ENCODE assay signal across 21 cellular contexts in the genomic region with DNA sequence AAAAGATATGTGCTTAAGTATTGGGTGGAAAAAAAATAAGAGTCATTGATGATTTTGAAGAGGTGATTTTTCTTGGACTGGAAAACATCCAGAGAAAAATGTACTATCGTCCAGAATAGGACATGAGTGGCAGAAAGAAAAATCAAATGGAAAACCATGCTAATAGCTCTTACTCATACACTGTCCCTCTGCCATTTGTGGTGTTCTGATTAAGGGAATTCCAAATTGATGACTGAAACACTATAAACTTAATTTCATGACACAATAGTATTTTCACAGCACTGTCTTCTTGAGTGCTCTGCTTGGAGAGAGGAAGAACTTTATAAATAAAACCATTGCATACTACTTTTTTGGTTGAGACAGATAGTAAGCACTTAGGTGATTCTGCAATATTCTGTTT.
DNase-seq lines count a peak whose midpoint lies in the region; ATAC-seq and TF ChIP-seq lines count a peak whose summit lies in the region.
"Had no signal": no experiment of that assay in that cellular context is flagged by ENCODE, and none has a peak within 500 bp of the region (broad histone marks: within the 10 kb centered on the region; RNA-seq: fewer than 3 reads in every experiment).

No MANE protein-coding gene starts in this region.

- no peaks in the 10 kb centered on the region for H3K27me3 ChIP-seq in right atrium auricular region
- H3K27me3 ChIP-seq: adrenal gland had no signal

- H3K4me3 ChIP-seq in right atrium auricular region: no peak overlapping the region
- no peak overlapping the region for H3K4me3 ChIP-seq in fibroblast of villous mesenchyme (ENCODE audit: low read depth, low read length)
- H3K4me3 ChIP-seq: adrenal gland had no signal

- TF ChIP-seq CTCF in right atrium auricular region (IDR thresholded peaks at IDR 0.05) (no peak), fibroblast of villous mesenchyme (IDR thresholded peaks at IDR 0.05; ENCODE audit: insufficient read depth, low read depth, low read length) (no peak)

- H3K27ac ChIP-seq in right atrium auricular region: peak overlapping the region in 1 of 2 donors; percentile 49
- H3K27ac ChIP-seq: adrenal gland, WERI-Rb-1 had no signal

- H3K9me3 Mint-ChIP-seq in activated T-helper 1 cell treated with anti-CD3 and anti-CD28 coated beads, Interleukin-12 subunit alpha, Interleukin-12 subunit beta, Interleukin-2, Interleukin-4 antibody, amounts not matched to agents 30 ng/mL and 10 ng/mL and 1 ng/mL, durations not matched to agents 14 hours and 24 hours and 36 hours: peaks cover 6% of the 10 kb centered on the region
- peaks cover 2% of the 10 kb centered on the region for H3K9me3 Mint-ChIP-seq in stimulated activated effector memory CD8-positive, alpha-beta T cell treated with anti-CD3 and anti-CD28 coated beads, Interleukin-12 subunit alpha, Interleukin-12 subunit beta, amount 100 ng/mL, for 72 hours

- no peaks in the 10 kb centered on the region for H3K27me3 Mint-ChIP-seq in activated T-helper 1 cell treated with anti-CD3 and anti-CD28 coated beads, Interleukin-12 subunit alpha, Interleukin-12 subunit beta, Interleukin-2, Interleukin-4 antibody, amounts not matched to agents 30 ng/mL and 10 ng/mL and 1 ng/mL, durations not matched to agents 14 hours and 24 hours and 36 hours (ENCODE audit: insufficient read depth)

- intact Hi-C loops in Right ventricle myocardium superior (cut with DNase I): no loop called here
- intact Hi-C loops in activated T-helper 1 cell treated with anti-CD3 and anti-CD28 coated beads, Interleukin-12 subunit alpha, Interleukin-12 subunit beta, Interleukin-2, Interleukin-4 antibody, amounts not matched to agents 30 ng/mL and 10 ng/mL and 1 ng/mL, durations not matched to agents 14 hours and 24 hours and 36 hours (cut with micrococcal nuclease): no loop called here

- peak overlapping the region; percentile 70 for H3K27ac Mint-ChIP-seq in activated T-helper 1 cell treated with anti-CD3 and anti-CD28 coated beads, Interleukin-12 subunit alpha, Interleukin-12 subunit beta, Interleukin-2, Interleukin-4 antibody, amounts not matched to agents 30 ng/mL and 10 ng/mL and 1 ng/mL, durations not matched to agents 14 hours and 24 hours and 36 hours
- peak overlapping the region; percentile 46 for H3K27ac Mint-ChIP-seq in stimulated activated effector memory CD8-positive, alpha-beta T cell treated with anti-CD3 and anti-CD28 coated beads, Interleukin-12 subunit alpha, Interleukin-12 subunit beta, amount 100 ng/mL, for 72 hours

- H3K4me3 Mint-ChIP-seq in activated T-helper 1 cell treated with anti-CD3 and anti-CD28 coated beads, Interleukin-12 subunit alpha, Interleukin-12 subunit beta, Interleukin-2, Interleukin-4 antibody, amounts not matched to agents 30 ng/mL and 10 ng/mL and 1 ng/mL, durations not matched to agents 14 hours and 24 hours and 36 hours: no peak overlapping the region
- no peak overlapping the region for H3K4me3 Mint-ChIP-seq in stimulated activated effector memory CD8-positive, alpha-beta T cell treated with anti-CD3 and anti-CD28 coated beads, Interleukin-12 subunit alpha, Interleukin-12 subunit beta, amount 100 ng/mL, for 72 hours

- H3K36me3 Mint-ChIP-seq in activated T-helper 1 cell treated with anti-CD3 and anti-CD28 coated beads, Interleukin-12 subunit alpha, Interleukin-12 subunit beta, Interleukin-2, Interleukin-4 antibody, amounts not matched to agents 30 ng/mL and 10 ng/mL and 1 ng/mL, durations not matched to agents 14 hours and 24 hours and 36 hours (ENCODE audit: low read depth): peaks cover 46% of the 10 kb centered on the region
- H3K36me3 Mint-ChIP-seq in stimulated activated effector memory CD8-positive, alpha-beta T cell treated with anti-CD3 and anti-CD28 coated beads, Interleukin-12 subunit alpha, Interleukin-12 subunit beta, amount 100 ng/mL, for 72 hours: peaks cover 61% of the 10 kb centered on the region

- H3K36me3 ChIP-seq in right atrium auricular region: no peaks in the 10 kb centered on the region
- H3K36me3 ChIP-seq: adrenal gland, WERI-Rb-1 had no signal

- H3K4me1 Mint-ChIP-seq in activated T-helper 1 cell treated with anti-CD3 and anti-CD28 coated beads, Interleukin-12 subunit alpha, Interleukin-12 subunit beta, Interleukin-2, Interleukin-4 antibody, amounts not matched to agents 30 ng/mL and 10 ng/mL and 1 ng/mL, durations not matched to agents 14 hours and 24 hours and 36 hours (ENCODE audit: low read depth): peaks cover 44% of the 10 kb centered on the region
- H3K4me1 Mint-ChIP-seq in stimulated activated effector memory CD8-positive, alpha-beta T cell treated with anti-CD3 and anti-CD28 coated beads, Interleukin-12 subunit alpha, Interleukin-12 subunit beta, amount 100 ng/mL, for 72 hours: peaks cover 16% of the 10 kb centered on the region

- no peak for DNase-seq in Right ventricle myocardium superior
- DNase-seq in right atrium auricular region (ENCODE audit: low spot score): no peak
- DNase-seq in activated T-helper 1 cell treated with anti-CD3 and anti-CD28 coated beads, Interleukin-12 subunit alpha, Interleukin-12 subunit beta, Interleukin-2, Interleukin-4 antibody, amounts not matched to agents 30 ng/mL and 10 ng/mL and 1 ng/mL, durations not matched to agents 14 hours and 24 hours and 36 hours (ENCODE audit: low spot score): no peak
- peak; percentile 10 for DNase-seq in fibroblast of villous mesenchyme (ENCODE audit: low read depth)
- no peak for DNase-seq in stimulated activated effector memory CD8-positive, alpha-beta T cell treated with anti-CD3 and anti-CD28 coated beads, Interleukin-12 subunit alpha, Interleukin-12 subunit beta, amount 100 ng/mL, for 72 hours (ENCODE audit: low spot score in 2 of 2)
- no peak for DNase-seq in islet precursor cell
- DNase-seq: ACHN; activated CD8-positive, alpha-beta memory T cell treated with anti-CD3 and anti-CD28 coated beads, Interleukin-2, amount 50 U/mL, for 4 hours; DND-41; effector CD4-positive, alpha-beta T cell; GOT3; hypothalamus; KG1; NCI-H187; NCI-H748 treated with DMSO at 0.1 percent for 48 hours; SHP77 treated with DMSO at 0.1 percent for 48 hours; stimulated activated CD8-positive, alpha-beta memory T cell treated with anti-CD3 and anti-CD28 coated beads, Interleukin-4, amount 100 ng/mL, for 48 hours; WERI-Rb-1 had no signal

- ATAC-seq in Right ventricle myocardium superior (ENCODE audit: poor library complexity) (peak; percentile 22), HG03108 (IDR thresholded peaks at IDR 0.05; ENCODE audit: unreplicated experiment) (no peak), GM19455 (IDR thresholded peaks at IDR 0.05; ENCODE audit: unreplicated experiment) (no peak)
- no peak for ATAC-seq in stimulated activated effector memory CD8-positive, alpha-beta T cell treated with anti-CD3 and anti-CD28 coated beads, Interleukin-12 subunit alpha, Interleukin-12 subunit beta, amount 100 ng/mL, for 72 hours

- H3K4me1 ChIP-seq in right atrium auricular region: no peaks in the 10 kb centered on the region

- no peaks in the 10 kb centered on the region for H3K9me3 ChIP-seq in right atrium auricular region
- H3K9me3 ChIP-seq: adrenal gland had no signal
